In genomic region chr14:64235652-64236640, GRCh38 we compare ENCODE assay signal across 10 cellular contexts.
A peak's percentile ranks its signal among the peaks of the same experiment; 100 is the strongest.
DNase-seq lines count a peak whose midpoint lies in the region; ATAC-seq and TF ChIP-seq lines count a peak whose summit lies in the region.
"Had no signal": no experiment of that assay in that cellular context is flagged by ENCODE, and none has a peak within 500 bp of the region (broad histone marks: within the 10 kb centered on the region; RNA-seq: fewer than 3 reads in every experiment).

No MANE protein-coding gene starts in this region.

- H4K20me1 ChIP-seq in BLaER1 treated with 17β-estradiol and CSF1 and Interleukin-3, amounts not matched to agents 10 nM and 100 nM: peaks cover 0 to 15% (median 0%) of the 10 kb centered on the region in 11 experiments; a peak in 7 of 22 replicates
- H4K20me1 ChIP-seq in SU-DHL-6 (ENCODE audit: low read depth, low read length): no peaks in the 10 kb centered on the region

- H3K4me3 ChIP-seq in BLaER1 treated with 17β-estradiol and CSF1 and Interleukin-3, amounts not matched to agents 10 nM and 100 nM: no peak overlapping the region; a peak in 1 of 20 replicates
- peak overlapping the region; percentile 25 for H3K4me3 ChIP-seq in SU-DHL-6 (ENCODE audit: insufficient read depth, low read length, poor library complexity, severe bottlenecking)

- H2AFZ ChIP-seq in SU-DHL-6 (ENCODE audit: low read depth, low read length, severe bottlenecking): peak overlapping the region; percentile 27

- H3K9me3 ChIP-seq in BLaER1 treated with 17β-estradiol and CSF1 and Interleukin-3, amounts not matched to agents 10 nM and 100 nM (replicated peaks in 1 of 11): no peaks in the 10 kb centered on the region
- H3K9me3 ChIP-seq in SU-DHL-6 (ENCODE audit: insufficient read depth, low read length): no peaks in the 10 kb centered on the region

- peaks cover 32% of the 10 kb centered on the region for H3K79me2 ChIP-seq in SU-DHL-6 (ENCODE audit: insufficient read depth, low read length)

- ATAC-seq in GM19043 (IDR thresholded peaks at IDR 0.05; ENCODE audit: low read depth, unreplicated experiment) (peak; percentile 72), HG02970 (IDR thresholded peaks at IDR 0.05; ENCODE audit: low FRiP score, unreplicated experiment) (peak; percentile 60)

- H3K4me2 ChIP-seq in BLaER1 treated with 17β-estradiol and CSF1 and Interleukin-3, amounts not matched to agents 10 nM and 100 nM: peak overlapping the region; percentile 34 to 92 (median 61)
- H3K4me2 ChIP-seq in SU-DHL-6 (ENCODE audit: low read depth, low read length, poor library complexity, severe bottlenecking): peak overlapping the region; percentile 70

- H3K27ac ChIP-seq in BLaER1 treated with 17β-estradiol and CSF1 and Interleukin-3, amounts not matched to agents 10 nM and 100 nM: peak overlapping the region in 4 of 11 experiments; percentile 5 to 52 (median 24); a peak in 4 of 22 replicates
- H3K27ac ChIP-seq in SU-DHL-6 (ENCODE audit: low read depth, low read length): peak overlapping the region; percentile 96
- H3K27ac ChIP-seq: VCaP had no signal

- H3K36me3 ChIP-seq in BLaER1 treated with 17β-estradiol and CSF1 and Interleukin-3, amounts not matched to agents 10 nM and 100 nM: no peaks in the 10 kb centered on the region
- no peaks in the 10 kb centered on the region for H3K36me3 ChIP-seq in SU-DHL-6 (ENCODE audit: low read length)

- H3F3A ChIP-seq in SU-DHL-6 (ENCODE audit: insufficient read depth): peaks cover 71% of the 10 kb centered on the region

- peaks cover 44 to 59% (median 47%) of the 10 kb centered on the region in 10 experiments for H3K4me1 ChIP-seq in BLaER1 treated with 17β-estradiol and CSF1 and Interleukin-3, amounts not matched to agents 10 nM and 100 nM

- no peaks in the 10 kb centered on the region for H3K9me2 ChIP-seq in SU-DHL-6 (replicated peaks; ENCODE audit: insufficient read depth, low read length)

- DNase-seq in medulla oblongata (ENCODE audit: extremely low spot score) (no peak), islet precursor cell (no peak), erythroblast (lab: John Stamatoyannopoulos, UW) (no peak), LoVo (ENCODE audit: low spot score) (no peak)
- DNase-seq: KBM-7 had no signal

- no peak for TF ChIP-seq CTCF in SU-DHL-6 (IDR thresholded peaks at IDR 0.05; ENCODE audit: insufficient read depth, low read length, poor library complexity, severe bottlenecking)

- H3K9ac ChIP-seq in BLaER1 treated with 17β-estradiol and CSF1 and Interleukin-3, amounts not matched to agents 10 nM and 100 nM: peak overlapping the region in 1 of 11 experiments; percentile 36; a peak in 1 of 22 replicates
- H3K9ac ChIP-seq in SU-DHL-6 (ENCODE audit: low read length): peak overlapping the region; percentile 62

- TF ChIP-seq POLR2A in erythroblast (IDR thresholded peaks at IDR 0.05; ENCODE audit: low read length): no peak

- peaks cover 0 to 28% (median 6%) of the 10 kb centered on the region in 11 experiments; a peak in 12 of 22 replicates for H3K27me3 ChIP-seq in BLaER1 treated with 17β-estradiol and CSF1 and Interleukin-3, amounts not matched to agents 10 nM and 100 nM
- no peaks in the 10 kb centered on the region for H3K27me3 ChIP-seq in SU-DHL-6 (ENCODE audit: low read length)
